12 cellular contexts compared by ENCODE assay signal in genomic region chr19:46901701-46902401, GRCh38. TPM values are rescaled to one million over a fixed set of nuclear protein-coding genes. Genes with fewer than 3 reads are reported as not detected.
DNase-seq lines count a peak whose midpoint lies in the region; TF ChIP-seq lines count a peak whose summit lies in the region.
"Had no signal": no experiment of that assay in that cellular context is flagged by ENCODE, and none has a peak within 500 bp of the region (broad histone marks: within the 10 kb centered on the region; RNA-seq: fewer than 3 reads in every experiment).

No MANE protein-coding gene starts in this region.

- H3K36me3 Mint-ChIP-seq in activated T-helper 2 cell treated with anti-CD3 and anti-CD28 coated beads, Interferon-gamma antibody, Interleukin-2, Interleukin-4, amounts not matched to agents 10 μg/mL and 5 μg/mL and 100 μg/mL, durations not matched to agents 14 hours and 24 hours and 36 hours (ENCODE audit: low read depth): no peaks in the 10 kb centered on the region

- no peak for TF ChIP-seq EP300 in suprapubic skin (IDR thresholded peaks at IDR 0.05)

- H3K27me3 Mint-ChIP-seq in activated T-helper 2 cell treated with anti-CD3 and anti-CD28 coated beads, Interferon-gamma antibody, Interleukin-2, Interleukin-4, amounts not matched to agents 10 μg/mL and 5 μg/mL and 100 μg/mL, durations not matched to agents 14 hours and 24 hours and 36 hours (ENCODE audit: low read depth): no peaks in the 10 kb centered on the region

- peaks cover 14% of the 10 kb centered on the region for H3K4me1 Mint-ChIP-seq in activated T-helper 2 cell treated with anti-CD3 and anti-CD28 coated beads, Interferon-gamma antibody, Interleukin-2, Interleukin-4, amounts not matched to agents 10 μg/mL and 5 μg/mL and 100 μg/mL, durations not matched to agents 14 hours and 24 hours and 36 hours (ENCODE audit: low read depth)

- no peak overlapping the region for H3K4me3 Mint-ChIP-seq in activated T-helper 2 cell treated with anti-CD3 and anti-CD28 coated beads, Interferon-gamma antibody, Interleukin-2, Interleukin-4, amounts not matched to agents 10 μg/mL and 5 μg/mL and 100 μg/mL, durations not matched to agents 14 hours and 24 hours and 36 hours (ENCODE audit: low read depth)

- H3K27ac ChIP-seq in SJCRH30 (peak overlapping the region; percentile 84; the same call in 1 of the 2 replicates), suprapubic skin (peak overlapping the region; percentile 77)
- H3K27ac ChIP-seq: HL-60 had no signal

- H3K4me3 ChIP-seq in SJCRH30 (no peak overlapping the region), suprapubic skin (no peak overlapping the region)
- H3K4me3 ChIP-seq: heart right ventricle, stomach had no signal

- H3K9me3 ChIP-seq in SJCRH30 (replicated peaks) (no peaks in the 10 kb centered on the region), suprapubic skin (no peaks in the 10 kb centered on the region)
- H3K9me3 ChIP-seq: heart right ventricle, stomach had no signal

- DNase-seq in NCI-H2196 (lab: John Stamatoyannopoulos, UW; ENCODE audit: unreplicated experiment) (peak; percentile 17), NCI-H2196 treated with DMSO at 0.1 percent for 48 hours (lab: John Stamatoyannopoulos, UW; ENCODE audit: unreplicated experiment) (no peak), SJCRH30 (no peak), iris pigment epithelial cell (ENCODE audit: low read depth) (peak; percentile 18), suprapubic skin (ENCODE audit: low spot score in 2 of 2) (no peak), NCI-H345 (lab: John Stamatoyannopoulos, UW) (no peak)
- DNase-seq in activated CD4-positive, CD25-positive, alpha-beta regulatory T cell treated with anti-CD3 and anti-CD28 coated beads, Interleukin-2, amount 50 U/mL, for 72 hours: no peak
- DNase-seq in activated T-helper 2 cell treated with anti-CD3 and anti-CD28 coated beads, Interferon-gamma antibody, Interleukin-2, Interleukin-4, amounts not matched to agents 10 μg/mL and 5 μg/mL and 100 μg/mL, durations not matched to agents 14 hours and 24 hours and 36 hours (ENCODE audit: low spot score): no peak
- DNase-seq: heart right ventricle, NCI-H1436 had no signal

- intact Hi-C loops in activated T-helper 2 cell treated with anti-CD3 and anti-CD28 coated beads, Interferon-gamma antibody, Interleukin-2, Interleukin-4, amounts not matched to agents 10 μg/mL and 5 μg/mL and 100 μg/mL, durations not matched to agents 14 hours and 24 hours and 36 hours (cut with micrococcal nuclease): no loop called here

- no peak for TF ChIP-seq POLR2A in suprapubic skin (IDR thresholded peaks at IDR 0.05)

- H3K9me3 Mint-ChIP-seq in activated T-helper 2 cell treated with anti-CD3 and anti-CD28 coated beads, Interferon-gamma antibody, Interleukin-2, Interleukin-4, amounts not matched to agents 10 μg/mL and 5 μg/mL and 100 μg/mL, durations not matched to agents 14 hours and 24 hours and 36 hours: no peaks in the 10 kb centered on the region

- H3K4me1 ChIP-seq in SJCRH30 (peaks cover 65% of the 10 kb centered on the region), suprapubic skin (peaks cover 60% of the 10 kb centered on the region)

- no peak overlapping the region for H3K27ac Mint-ChIP-seq in activated T-helper 2 cell treated with anti-CD3 and anti-CD28 coated beads, Interferon-gamma antibody, Interleukin-2, Interleukin-4, amounts not matched to agents 10 μg/mL and 5 μg/mL and 100 μg/mL, durations not matched to agents 14 hours and 24 hours and 36 hours

- TF ChIP-seq CTCF in suprapubic skin (IDR thresholded peaks at IDR 0.05): no peak

- no peaks in the 10 kb centered on the region for H3K36me3 ChIP-seq in SJCRH30
- no peaks in the 10 kb centered on the region for H3K36me3 ChIP-seq in suprapubic skin
- H3K36me3 ChIP-seq: heart right ventricle, stomach had no signal

- H3K27me3 ChIP-seq in SJCRH30: no peaks in the 10 kb centered on the region
- H3K27me3 ChIP-seq in suprapubic skin: no peaks in the 10 kb centered on the region
- H3K27me3 ChIP-seq: heart right ventricle, stomach had no signal

RNA-seq across cellular contexts. Expression of gene ARHGAP35, which starts 41.1 kb away (rescaled TPM):
- total RNA-seq in SJCRH30 (2014; rRNA removed; shearing (Covaris generic)): 44.0 and 49.5 TPM in 2 replicates
- 10 to 100 TPM; 33.9 to 54.2 (median 46.5) TPM for total RNA-seq in suprapubic skin
- 25.5 and 28.5 TPM in 2 replicates for total RNA-seq in activated T-helper 2 cell treated with anti-CD3 and anti-CD28 coated beads, Interferon-gamma antibody, Interleukin-2, Interleukin-4, amounts not matched to agents 10 μg/mL and 5 μg/mL and 100 μg/mL, durations not matched to agents 14 hours and 24 hours and 36 hours

RNA-seq across cellular contexts. Expression of gene AP2S1, which starts 51.2 kb away (rescaled TPM):
- total RNA-seq in SJCRH30 (2014; rRNA removed; shearing (Covaris generic)): 133 and 139 TPM in 2 replicates
- 10 to 100 TPM; 50.6 to 93.3 (median 75.0) TPM for total RNA-seq in suprapubic skin
- total RNA-seq in activated T-helper 2 cell treated with anti-CD3 and anti-CD28 coated beads, Interferon-gamma antibody, Interleukin-2, Interleukin-4, amounts not matched to agents 10 μg/mL and 5 μg/mL and 100 μg/mL, durations not matched to agents 14 hours and 24 hours and 36 hours: 94.0 and 102 TPM in 2 replicates

Comparison
In these comparisons a context has a peak if more than half of its experiments do, and no peak if none do; other contexts are left out.
1. DNase-seq: peak in NCI-H2196 (single experiment) and iris pigment epithelial cell (single experiment); none in NCI-H2196 treated with DMSO at 0.1 percent for 48 hours (single experiment), SJCRH30 (0 of 2), suprapubic skin (0 of 2), activated CD4-positive, CD25-positive, alpha-beta regulatory T cell treated with anti-CD3 and anti-CD28 coated beads, Interleukin-2, amount 50 U/mL, for 72 hours (single experiment), NCI-H345 (single experiment) and activated T-helper 2 cell treated with anti-CD3 and anti-CD28 coated beads, Interferon-gamma antibody, Interleukin-2, Interleukin-4, amounts not matched to agents 10 μg/mL and 5 μg/mL and 100 μg/mL, durations not matched to agents 14 hours and 24 hours and 36 hours (single experiment).